ENCODE assay signal across 14 cellular contexts in the genomic region with DNA sequence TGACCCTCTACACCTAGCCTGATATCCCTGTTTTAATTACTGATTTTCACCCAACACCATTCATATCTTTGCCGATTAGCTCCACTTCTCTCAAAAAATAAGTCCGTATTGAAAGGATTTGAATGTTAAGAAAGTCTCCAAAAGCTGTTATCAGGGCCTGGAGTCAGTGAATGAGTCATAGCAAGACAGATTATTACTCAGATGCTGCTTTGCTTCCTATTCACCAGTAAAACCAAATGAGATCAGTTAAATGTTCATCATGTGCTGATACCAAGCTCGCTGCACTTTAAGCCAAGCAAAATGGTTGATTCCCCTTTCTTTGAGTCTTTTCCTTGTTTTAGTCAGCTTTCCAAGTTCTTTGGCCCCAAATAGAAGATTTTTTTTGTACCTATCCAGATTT.
A peak's percentile ranks its signal among the peaks of the same experiment; 100 is the strongest.
DNase-seq lines count a peak whose midpoint lies in the region; ATAC-seq, FAIRE-seq and TF ChIP-seq lines count a peak whose summit lies in the region.
"Had no signal": no experiment of that assay in that cellular context is flagged by ENCODE, and none has a peak within 500 bp of the region (broad histone marks: within the 10 kb centered on the region; RNA-seq: fewer than 3 reads in every experiment).

No MANE protein-coding gene starts in this region.

- H3K36me3 ChIP-seq in astrocyte (ENCODE audit: insufficient read depth, low read length) (no peaks in the 10 kb centered on the region), left lung (no peaks in the 10 kb centered on the region), mucosa of descending colon (ENCODE audit: low read depth) (no peaks in the 10 kb centered on the region), smooth muscle cell (ENCODE audit: low read depth) (no peaks in the 10 kb centered on the region)

- intact Hi-C loops in left lung (cut with DNase I), result no loop called here
- intact Hi-C loops in mucosa of descending colon (cut with DNase I, micrococcal nuclease), result no loop called here

- H3K4me3 Mint-ChIP-seq in astrocyte (ENCODE audit: unreplicated experiment), result no peak overlapping the region
- H3K4me3 Mint-ChIP-seq in stimulated activated naive CD8-positive, alpha-beta T cell treated with anti-CD3 and anti-CD28 coated beads, Interleukin-15, amount 100 ng/mL, for 72 hours, result no peak overlapping the region
- H3K4me3 Mint-ChIP-seq: memory B cell, type B pancreatic cell had no signal

- TF ChIP-seq CTCF in astrocyte (IDR thresholded peaks at IDR 0.05; ENCODE audit: insufficient read depth, low read depth, low read length) (no peak), left lung (IDR thresholded peaks at IDR 0.05) (no peak), mucosa of descending colon (IDR thresholded peaks at IDR 0.05) (no peak), smooth muscle cell (IDR thresholded peaks at IDR 0.05; ENCODE audit: borderline replicate concordance, insufficient read depth, poor library complexity, severe bottlenecking) (no peak)

- WGBS in smooth muscle cell (ENCODE audit: low lambda C conversion rate), result 8% methylated on average over 3 of the region's 3 CpGs

- H3K27ac ChIP-seq in astrocyte (ENCODE audit: low read depth, low read length), result no peak overlapping the region
- no peak overlapping the region for H3K27ac ChIP-seq in left lung
- no peak overlapping the region for H3K27ac ChIP-seq in smooth muscle cell (ENCODE audit: low read depth)

- H4K20me1 ChIP-seq in astrocyte (ENCODE audit: insufficient read depth, low read length) (no peaks in the 10 kb centered on the region), smooth muscle cell (ENCODE audit: low read depth) (no peaks in the 10 kb centered on the region)

- H3K27ac Mint-ChIP-seq in astrocyte (ENCODE audit: unreplicated experiment), result peak overlapping the region; percentile 68
- no peak overlapping the region for H3K27ac Mint-ChIP-seq in stimulated activated naive CD8-positive, alpha-beta T cell treated with anti-CD3 and anti-CD28 coated beads, Interleukin-15, amount 100 ng/mL, for 72 hours
- H3K27ac Mint-ChIP-seq: activated T-helper 2 cell treated with anti-CD3 and anti-CD28 coated beads, Interferon-gamma antibody, Interleukin-2, Interleukin-4, amounts not matched to agents 10 μg/mL and 5 μg/mL and 100 μg/mL, durations not matched to agents 14 hours and 24 hours and 36 hours; memory B cell; type B pancreatic cell had no signal

- FAIRE-seq in astrocyte (lab: Jason Lieb, UNC), result peak; percentile 88

- H3K4me1 ChIP-seq in astrocyte (ENCODE audit: insufficient read depth, low read length) (peaks cover 3% of the 10 kb centered on the region), left lung (no peaks in the 10 kb centered on the region), mucosa of descending colon (ENCODE audit: low read depth) (no peaks in the 10 kb centered on the region), smooth muscle cell (ENCODE audit: low read depth) (peaks cover 10% of the 10 kb centered on the region)

- H3K4me3 ChIP-seq in astrocyte (ENCODE audit: insufficient read depth, low read depth, low read length) (no peak overlapping the region), left lung (no peak overlapping the region), mucosa of descending colon (no peak overlapping the region), smooth muscle cell (no peak overlapping the region)

- H3K9me3 ChIP-seq in astrocyte (ENCODE audit: insufficient read depth, low read depth, low read length) (no peaks in the 10 kb centered on the region), left lung (no peaks in the 10 kb centered on the region), mucosa of descending colon (no peaks in the 10 kb centered on the region), smooth muscle cell (replicated peaks; ENCODE audit: low read depth) (no peaks in the 10 kb centered on the region)

- H3K9me3 Mint-ChIP-seq in astrocyte (ENCODE audit: unreplicated experiment), result no peaks in the 10 kb centered on the region
- H3K9me3 Mint-ChIP-seq in stimulated activated naive CD8-positive, alpha-beta T cell treated with anti-CD3 and anti-CD28 coated beads, Interleukin-15, amount 100 ng/mL, for 72 hours, result peaks cover 0 to 8% of the 10 kb centered on the region in 2 donors
- H3K9me3 Mint-ChIP-seq: memory B cell, type B pancreatic cell had no signal

- no peaks in the 10 kb centered on the region for H3K36me3 Mint-ChIP-seq in astrocyte (ENCODE audit: low read depth, unreplicated experiment)
- H3K36me3 Mint-ChIP-seq: memory B cell, type B pancreatic cell had no signal

- H2AFZ ChIP-seq in astrocyte (ENCODE audit: low read depth, low read length) (no peak overlapping the region), smooth muscle cell (ENCODE audit: low read depth) (no peak overlapping the region)

- H3F3A ChIP-seq in smooth muscle cell (ENCODE audit: low read depth), result no peaks in the 10 kb centered on the region

- H3K79me2 ChIP-seq in astrocyte (ENCODE audit: insufficient read depth, low read length), result no peaks in the 10 kb centered on the region
- no peaks in the 10 kb centered on the region for H3K79me2 ChIP-seq in smooth muscle cell (ENCODE audit: low read depth)

- H3K27me3 Mint-ChIP-seq in astrocyte (ENCODE audit: low read depth, unreplicated experiment), result no peaks in the 10 kb centered on the region
- H3K27me3 Mint-ChIP-seq in stimulated activated naive CD8-positive, alpha-beta T cell treated with anti-CD3 and anti-CD28 coated beads, Interleukin-15, amount 100 ng/mL, for 72 hours, result no peaks in the 10 kb centered on the region
- H3K27me3 Mint-ChIP-seq: memory B cell, type B pancreatic cell had no signal

- H3K4me1 Mint-ChIP-seq in astrocyte (ENCODE audit: low read depth, unreplicated experiment), result peaks cover 19% of the 10 kb centered on the region
- no peaks in the 10 kb centered on the region for H3K4me1 Mint-ChIP-seq in stimulated activated naive CD8-positive, alpha-beta T cell treated with anti-CD3 and anti-CD28 coated beads, Interleukin-15, amount 100 ng/mL, for 72 hours
- H3K4me1 Mint-ChIP-seq: memory B cell had no signal

- no peak overlapping the region for H3K9ac ChIP-seq in astrocyte (ENCODE audit: low read length)
- no peak overlapping the region for H3K9ac ChIP-seq in smooth muscle cell (ENCODE audit: low read depth)

- DNase-seq in GM04503 (ENCODE audit: low read depth) (peak; percentile 6), astrocyte (ENCODE audit: low read depth) (peak; percentile 92), left lung (no peak), NCI-H2029 (lab: John Stamatoyannopoulos, UW) (no peak), mucosa of descending colon (no peak), smooth muscle cell (lab: John Stamatoyannopoulos, UW; ENCODE audit: unreplicated experiment) (no peak)
- DNase-seq in stimulated activated naive CD8-positive, alpha-beta T cell treated with anti-CD3 and anti-CD28 coated beads, Interleukin-15, amount 100 ng/mL, for 72 hours, result no peak
- DNase-seq: NCI-H446, right cardiac atrium had no signal

- peak; percentile 91 for ATAC-seq in HG03432 (IDR thresholded peaks at IDR 0.05; ENCODE audit: unreplicated experiment)
- peak; percentile 38 for ATAC-seq in left lung
- no peak for ATAC-seq in mucosa of descending colon
- ATAC-seq in stimulated activated naive CD8-positive, alpha-beta T cell treated with anti-CD3 and anti-CD28 coated beads, Interleukin-15, amount 100 ng/mL, for 72 hours, result no peak
- ATAC-seq: activated CD4-positive, CD25-positive, alpha-beta regulatory T cell treated with anti-CD3 and anti-CD28 coated beads, Interleukin-2, amount 50 U/mL, for 24 hours; right cardiac atrium had no signal

- peak overlapping the region; percentile 36 for H3K4me2 ChIP-seq in astrocyte (ENCODE audit: low read length)
- H3K4me2 ChIP-seq in smooth muscle cell, result no peak overlapping the region

- H3K27me3 ChIP-seq in astrocyte (ENCODE audit: insufficient read depth, low read length), result no peaks in the 10 kb centered on the region
- no peaks in the 10 kb centered on the region for H3K27me3 ChIP-seq in left lung
- H3K27me3 ChIP-seq in smooth muscle cell (ENCODE audit: low read depth), result no peaks in the 10 kb centered on the region

Comparison
In these comparisons a context has a peak if more than half of its experiments do, and no peak if none do; other contexts are left out.
1. DNase-seq: peak in GM04503 (single experiment) and astrocyte (single experiment); none in left lung (0 of 2), NCI-H2029 (single experiment), mucosa of descending colon (0 of 3), smooth muscle cell (single experiment) and stimulated activated naive CD8-positive, alpha-beta T cell treated with anti-CD3 and anti-CD28 coated beads, Interleukin-15, amount 100 ng/mL, for 72 hours (0 of 2).
2. ATAC-seq: peak in HG03432 (single experiment) and left lung (single experiment); none in mucosa of descending colon (single experiment) and stimulated activated naive CD8-positive, alpha-beta T cell treated with anti-CD3 and anti-CD28 coated beads, Interleukin-15, amount 100 ng/mL, for 72 hours (single experiment).